In the genomic region with DNA sequence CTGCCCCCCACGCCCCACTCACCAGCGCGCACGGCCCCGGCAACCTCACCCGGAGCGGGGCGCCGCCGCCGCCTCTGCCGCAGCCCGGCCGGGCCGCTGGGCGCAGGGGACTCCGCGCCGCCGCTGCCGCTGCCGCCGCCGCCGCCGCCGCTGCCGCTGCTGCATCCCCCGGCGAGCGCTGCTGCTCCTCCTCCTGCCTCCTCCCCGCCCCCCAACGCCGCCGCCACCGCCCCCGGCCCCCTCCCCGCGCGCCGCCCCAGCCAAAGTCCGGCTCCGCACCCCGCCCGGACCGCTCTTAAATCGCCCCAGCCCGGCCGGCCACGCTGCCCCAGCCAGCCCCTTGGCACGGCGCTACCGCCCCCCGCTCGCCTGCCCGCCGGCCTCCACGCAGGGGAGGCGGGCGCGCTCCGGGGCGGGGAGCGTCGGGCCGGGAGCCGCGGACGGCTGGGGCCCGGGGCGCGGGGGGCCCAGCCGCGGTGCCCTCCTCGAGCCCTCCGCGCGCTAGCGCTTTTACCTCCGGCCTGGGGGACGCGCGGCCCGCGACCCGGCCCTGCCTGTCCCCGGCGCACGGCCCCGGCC, we compare ENCODE assay signal across 8 cellular contexts. TPM values are rescaled to one million over a fixed set of nuclear protein-coding genes. Genes with fewer than 3 reads are reported as not detected.
A peak's percentile ranks its signal among the peaks of the same experiment; 100 is the strongest.
DNase-seq lines count a peak whose midpoint lies in the region; ATAC-seq lines count a peak whose summit lies in the region.

A gene (minus strand): TSS at position 161 of the 579 bp plus-strand sequence. CDS start 28,118 bp downstream, outside the sequence.

- H3K4me1 ChIP-seq in trophoblast cell (ENCODE audit: control insufficient read depth in 1 of 2, insufficient read depth in 2 of 2, low read length in 2 of 2): peaks cover 7 to 10% of the 10 kb centered on the region in 2 experiments

- peak within 1 kb of the TSS; percentile 85 for H3K18ac ChIP-seq in trophoblast cell (ENCODE audit: low read length)

- no peak within 1 kb of the TSS for H2AK5ac ChIP-seq in trophoblast cell (ENCODE audit: low read length)

- H3K4me3 Mint-ChIP-seq in activated CD8-positive, alpha-beta T cell treated with anti-CD3 and anti-CD28 coated beads, Interleukin-2, amount 10 ng/mL, durations not matched to agents 7 days and 5 days: peak within 1 kb of the TSS; percentile 70

- H3K4ac ChIP-seq in trophoblast cell (ENCODE audit: low read depth, low read length): no peak within 1 kb of the TSS

- H2BK120ac ChIP-seq in trophoblast cell (ENCODE audit: insufficient read depth, low read length, poor library complexity): peak within 1 kb of the TSS; percentile 62

- H3K14ac ChIP-seq in trophoblast cell (ENCODE audit: low read length): peak within 1 kb of the TSS; percentile 42

- H3K9me3 ChIP-seq in trophoblast cell (ENCODE audit: insufficient read depth, low read depth, low read length): no peaks in the 10 kb centered on the region

- peaks cover 56% of the 10 kb centered on the region for H3K27me3 Mint-ChIP-seq in activated CD8-positive, alpha-beta T cell treated with anti-CD3 and anti-CD28 coated beads, Interleukin-2, amount 10 ng/mL, durations not matched to agents 7 days and 5 days (ENCODE audit: low read depth)

- WGBS in trophoblast cell (ENCODE audit: extremely low coverage, insufficient coverage, insufficient read length): no CpG with 5 or more reads among the region's 90 CpGs

- H3K36me3 ChIP-seq in trophoblast cell (ENCODE audit: control insufficient read depth in 1 of 2, insufficient read depth in 2 of 2, low read length in 2 of 2): no peaks in the 10 kb centered on the region

- H4K8ac ChIP-seq in trophoblast cell (ENCODE audit: low read depth, low read length): peak within 1 kb of the TSS; percentile 44

- peak within 1 kb of the TSS; percentile 41 for H4K91ac ChIP-seq in trophoblast cell (ENCODE audit: low read depth, low read length)

- H2AFZ ChIP-seq in trophoblast cell (ENCODE audit: insufficient read depth, low read length, poor library complexity): peak within 1 kb of the TSS; percentile 66

- H3K4me2 ChIP-seq in trophoblast cell (ENCODE audit: low read length): peak within 1 kb of the TSS; percentile 83

- peaks cover 5% of the 10 kb centered on the region for H3K79me1 ChIP-seq in trophoblast cell (ENCODE audit: low read length)

- no peak within 1 kb of the TSS for H3K23ac ChIP-seq in trophoblast cell (ENCODE audit: low read length)

- H3K36me3 Mint-ChIP-seq in activated CD8-positive, alpha-beta T cell treated with anti-CD3 and anti-CD28 coated beads, Interleukin-2, amount 10 ng/mL, durations not matched to agents 7 days and 5 days (ENCODE audit: low read depth): no peaks in the 10 kb centered on the region

- DNase-seq in NCI-H1105 treated with DMSO at 0.1 percent for 48 hours (lab: John Stamatoyannopoulos, UW) (peak; percentile 12), NCI-H1105 (lab: John Stamatoyannopoulos, UW) (no peak), cardiac septum (ENCODE audit: low spot score) (peak; percentile 80), trophoblast cell (no peak), NCI-H2081 (lab: John Stamatoyannopoulos, UW) (no peak)
- DNase-seq in activated CD8-positive, alpha-beta T cell treated with anti-CD3 and anti-CD28 coated beads, Interleukin-2, amount 10 ng/mL, durations not matched to agents 7 days and 5 days: no peak
- no peak for DNase-seq in effector CD8-positive, alpha-beta T cell (lab: John Stamatoyannopoulos, UW)

- no peak within 1 kb of the TSS for H3K27ac Mint-ChIP-seq in activated CD8-positive, alpha-beta T cell treated with anti-CD3 and anti-CD28 coated beads, Interleukin-2, amount 10 ng/mL, durations not matched to agents 7 days and 5 days

- no peaks in the 10 kb centered on the region for H3K9me3 Mint-ChIP-seq in activated CD8-positive, alpha-beta T cell treated with anti-CD3 and anti-CD28 coated beads, Interleukin-2, amount 10 ng/mL, durations not matched to agents 7 days and 5 days (ENCODE audit: insufficient read depth)

- H3K79me2 ChIP-seq in trophoblast cell (ENCODE audit: control insufficient read depth, insufficient read depth, low read length, poor library complexity): peaks cover 2% of the 10 kb centered on the region

- H3K27ac ChIP-seq in trophoblast cell (ENCODE audit: low read depth, low read length): peak within 1 kb of the TSS; percentile 20

- peak within 1 kb of the TSS; percentile 71 for H3K4me3 ChIP-seq in trophoblast cell (ENCODE audit: low read depth, low read length)

- ATAC-seq in activated CD8-positive, alpha-beta T cell treated with anti-CD3 and anti-CD28 coated beads, Interleukin-2, amount 10 ng/mL, durations not matched to agents 7 days and 5 days: peak; percentile 49
- no peak for ATAC-seq in GM18873 (IDR thresholded peaks at IDR 0.05; ENCODE audit: low FRiP score, unreplicated experiment)

- CTCF ChIA-PET in activated CD8-positive, alpha-beta T cell treated with anti-CD3 and anti-CD28 coated beads, Interleukin-2, amount 10 ng/mL, durations not matched to agents 7 days and 5 days (lab: Charles Lee): interaction anchor here (0.9 to 2.0 kb wide), 2 partner anchors 110 to 835 kb away, joined by 3 to 7 read pairs; no protein-coding TSS in a partner anchor

- peak within 1 kb of the TSS; percentile 73 for H3K9ac ChIP-seq in trophoblast cell (ENCODE audit: low read length)

- no peak within 1 kb of the TSS for H2BK5ac ChIP-seq in trophoblast cell (ENCODE audit: low read depth, low read length, poor library complexity)

- POLR2A ChIA-PET in activated CD8-positive, alpha-beta T cell treated with anti-CD3 and anti-CD28 coated beads, Interleukin-2, amount 10 ng/mL, durations not matched to agents 7 days and 5 days (lab: Charles Lee): no interaction called here

- peaks cover 17% of the 10 kb centered on the region for H3K4me1 Mint-ChIP-seq in activated CD8-positive, alpha-beta T cell treated with anti-CD3 and anti-CD28 coated beads, Interleukin-2, amount 10 ng/mL, durations not matched to agents 7 days and 5 days (ENCODE audit: low read depth)

- peak within 1 kb of the TSS; percentile 38 for H4K12ac ChIP-seq in trophoblast cell (ENCODE audit: low read depth, low read length)

- no peaks in the 10 kb centered on the region for H3K27me3 ChIP-seq in trophoblast cell (ENCODE audit: insufficient read depth, low read length)

- intact Hi-C loops in cardiac septum (cut with DNase I): loop anchor here (5.0 to 10.0 kb wide), 2 partner anchors 108 to 489 kb away; no protein-coding TSS in a partner anchor

- no peak within 1 kb of the TSS for H2BK12ac ChIP-seq in trophoblast cell (ENCODE audit: low read length)

RNA-seq across cellular contexts. Expression of the gene that starts here (rescaled TPM):
- under 1 TPM; 0.58 to 0.70 TPM for total RNA-seq in activated CD8-positive, alpha-beta T cell treated with anti-CD3 and anti-CD28 coated beads, Interleukin-2, amount 10 ng/mL, durations not matched to agents 7 days and 5 days
- 39.7 TPM for total RNA-seq in cardiac septum
- polyA plus RNA-seq in trophoblast cell (2013): 50.7 and 52.8 TPM in 2 replicates

Comparison
In these comparisons a context has a peak if more than half of its experiments do, and no peak if none do; other contexts are left out.
1. RNA of the gene that starts here (total RNA-seq): 39.7 TPM in cardiac septum (single experiment); 0.58 to 0.70 TPM in activated CD8-positive, alpha-beta T cell treated with anti-CD3 and anti-CD28 coated beads, Interleukin-2, amount 10 ng/mL, durations not matched to agents 7 days and 5 days; every median in the first group is over 10 times any median in the second.
2. DNase-seq: peak in NCI-H1105 treated with DMSO at 0.1 percent for 48 hours (single experiment) and cardiac septum (single experiment); none in NCI-H1105 (single experiment), activated CD8-positive, alpha-beta T cell treated with anti-CD3 and anti-CD28 coated beads, Interleukin-2, amount 10 ng/mL, durations not matched to agents 7 days and 5 days (single experiment), trophoblast cell (0 of 2), NCI-H2081 (0 of 2) and effector CD8-positive, alpha-beta T cell (single experiment).
3. Peak in ATAC-seq in activated CD8-positive, alpha-beta T cell treated with anti-CD3 and anti-CD28 coated beads, Interleukin-2, amount 10 ng/mL, durations not matched to agents 7 days and 5 days; RNA of the gene not detected or under 1 TPM.